8 cellular contexts compared by ENCODE assay signal in genomic region chr19:23762884-23763711, GRCh38. TPM values are rescaled to one million over a fixed set of nuclear protein-coding genes. Genes with fewer than 3 reads are reported as not detected.
A peak's percentile ranks its signal among the peaks of the same experiment; 100 is the strongest.
DNase-seq lines count a peak whose midpoint lies in the region; ATAC-seq lines count a peak whose summit lies in the region.

No MANE protein-coding gene starts in this region.

- peaks cover 3% of the 10 kb centered on the region for H3K9me3 Mint-ChIP-seq in activated T-cell treated with anti-CD3 and anti-CD28 coated beads, Interleukin-2, amount 50 U/mL, for 24 hours

- DNase-seq in DMS153 (lab: John Stamatoyannopoulos, UW) (peak; percentile 80), NCI-H345 treated with DMSO at 0.1 percent for 48 hours (lab: John Stamatoyannopoulos, UW; ENCODE audit: unreplicated experiment) (peak; percentile 58)
- peak; percentile 88 for DNase-seq in activated T-cell treated with anti-CD3 and anti-CD28 coated beads, Interleukin-2, amount 50 U/mL, for 24 hours
- peak; percentile 87 for DNase-seq in stimulated activated CD8-positive, alpha-beta memory T cell treated with anti-CD3 and anti-CD28 coated beads, Interleukin-4, amount 100 ng/mL, for 48 hours

- H3K27me3 Mint-ChIP-seq in activated T-cell treated with anti-CD3 and anti-CD28 coated beads, Interleukin-2, amount 50 U/mL, for 24 hours = no peaks in the 10 kb centered on the region

- H3K4me3 ChIP-seq in esophagus (ENCODE audit: low read depth in 1 of 2, low read length in 2 of 2) (peak overlapping the region; percentile 68 to 74), muscle layer of duodenum (ENCODE audit: low read depth in 1 of 2, low read length in 2 of 2) (peak overlapping the region; percentile 75 to 89)

- WGBS in esophagus, 2 donors = 3 to 7% methylated on average over 51 of the region's 51 CpGs

- H3K27me3 ChIP-seq in esophagus (ENCODE audit: control insufficient read depth in 1 of 2, insufficient read depth in 2 of 2, low read length in 2 of 2) (no peaks in the 10 kb centered on the region), muscle layer of duodenum (ENCODE audit: low read depth, low read length) (no peaks in the 10 kb centered on the region)

- H3K36me3 ChIP-seq in esophagus (ENCODE audit: control insufficient read depth in 2 of 2, insufficient read depth in 2 of 2, low read length in 1 of 2) (no peaks in the 10 kb centered on the region), muscle layer of duodenum (ENCODE audit: control insufficient read depth in 1 of 2, insufficient read depth in 2 of 2, low read length in 2 of 2) (no peaks in the 10 kb centered on the region)

- H3K9me3 ChIP-seq in esophagus (ENCODE audit: control insufficient read depth in 2 of 2, insufficient read depth in 1 of 2, low read depth in 1 of 2, low read length in 1 of 2) (no peaks in the 10 kb centered on the region), muscle layer of duodenum (ENCODE audit: control insufficient read depth in 1 of 2, low read length in 2 of 2) (no peaks in the 10 kb centered on the region)

- peak overlapping the region; percentile 80 for H3K27ac Mint-ChIP-seq in activated T-cell treated with anti-CD3 and anti-CD28 coated beads, Interleukin-2, amount 50 U/mL, for 24 hours

- ATAC-seq in GM21825 (IDR thresholded peaks at IDR 0.05; ENCODE audit: unreplicated experiment) (peak; percentile 60), GM19351 (IDR thresholded peaks at IDR 0.05; ENCODE audit: unreplicated experiment) (no peak)

- H3K36me3 Mint-ChIP-seq in activated T-cell treated with anti-CD3 and anti-CD28 coated beads, Interleukin-2, amount 50 U/mL, for 24 hours (ENCODE audit: low read depth) = peaks cover 34% of the 10 kb centered on the region

- H3K27ac ChIP-seq in esophagus (ENCODE audit: low read depth in 2 of 2, low read length in 1 of 2) (peak overlapping the region; percentile 92 to 97), muscle layer of duodenum (ENCODE audit: low read length) (no peak overlapping the region)

- peak overlapping the region; percentile 85 for H3K4me3 Mint-ChIP-seq in activated T-cell treated with anti-CD3 and anti-CD28 coated beads, Interleukin-2, amount 50 U/mL, for 24 hours

- peaks cover 0 to 2% of the 10 kb centered on the region in 2 donors for H3K4me1 ChIP-seq in esophagus (ENCODE audit: control insufficient read depth in 2 of 2, insufficient read depth in 2 of 2, low read length in 1 of 2)
- peaks cover 0 to 6% of the 10 kb centered on the region in 2 donors for H3K4me1 ChIP-seq in muscle layer of duodenum (ENCODE audit: control insufficient read depth in 1 of 2, insufficient read depth in 2 of 2, low read length in 2 of 2)

- peaks cover 42% of the 10 kb centered on the region for H3K4me1 Mint-ChIP-seq in activated T-cell treated with anti-CD3 and anti-CD28 coated beads, Interleukin-2, amount 50 U/mL, for 24 hours (ENCODE audit: low read depth)

RNA-seq across cellular contexts. Expression of gene ZNF681, which starts 4.4 kb away (rescaled TPM):
- 1 to 10 TPM in 1 of 2 donors, under 1 TPM in 1; 0.67 to 1.4 TPM for polyA plus RNA-seq in esophagus
